Comparison of ENCODE assay signal across 8 cellular contexts in the genomic region with DNA sequence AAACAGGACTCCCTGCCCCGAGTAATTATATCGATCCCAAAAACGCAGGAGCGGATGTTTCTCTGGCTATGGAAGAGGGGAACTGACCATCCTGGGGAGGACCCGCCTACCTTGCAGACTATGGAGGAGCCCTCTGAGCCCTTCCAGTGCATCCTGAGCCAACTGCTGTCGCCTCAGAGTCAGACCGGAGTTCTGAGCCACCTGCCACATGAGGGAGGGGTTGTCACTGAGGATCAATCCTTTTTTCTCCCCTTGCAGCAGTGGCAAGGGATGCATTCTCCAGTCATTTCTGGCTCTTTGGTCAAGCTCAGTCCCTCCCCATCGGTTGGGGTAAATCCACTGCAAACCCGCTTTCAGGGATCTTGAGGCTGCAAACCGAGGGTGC. TPM values are rescaled to one million over a fixed set of nuclear protein-coding genes. Genes with fewer than 3 reads are reported as not detected.
A peak's percentile ranks its signal among the peaks of the same experiment; 100 is the strongest.
DNase-seq lines count a peak whose midpoint lies in the region; ATAC-seq and TF ChIP-seq lines count a peak whose summit lies in the region.

No MANE protein-coding gene starts in this region.

- peaks cover 3% of the 10 kb centered on the region for H3K36me3 Mint-ChIP-seq in endothelial cell (ENCODE audit: low read depth, unreplicated experiment)
- H3K36me3 Mint-ChIP-seq in progenitor cell of endocrine pancreas (ENCODE audit: insufficient read depth), result peaks cover 7% of the 10 kb centered on the region

- TF ChIP-seq CTCF in OCI-LY7 (conservative IDR thresholded peaks at IDR 0.05; ENCODE audit: low read length) (no peak), endothelial cell (IDR thresholded peaks at IDR 0.05; ENCODE audit: unreplicated experiment) (no peak), progenitor cell of endocrine pancreas (IDR thresholded peaks at IDR 0.05; ENCODE audit: unreplicated experiment) (no peak)

- POLR2A ChIA-PET in OCI-LY7 (lab: Charles Lee), result interaction anchor here (0.5 to 3.7 kb wide), 5 partner anchors 8 to 123 kb away, joined by 6 to 32 read pairs (median 12); partner anchors contain the start of gene STOML2

- peak overlapping the region; percentile 80 for H3K27ac ChIP-seq in OCI-LY7 (ENCODE audit: low read depth, low read length, poor library complexity, severe bottlenecking)

- H3K27ac Mint-ChIP-seq in endothelial cell (ENCODE audit: unreplicated experiment) (peak overlapping the region; percentile 36), progenitor cell of endocrine pancreas (peak overlapping the region; percentile 90)

- ATAC-seq in HG02840 (IDR thresholded peaks at IDR 0.05; ENCODE audit: low FRiP score, unreplicated experiment) (no peak), GM18511 (IDR thresholded peaks at IDR 0.05; ENCODE audit: unreplicated experiment) (no peak), HG02763 (IDR thresholded peaks at IDR 0.05; ENCODE audit: unreplicated experiment) (no peak)

- H3K9me3 Mint-ChIP-seq in endothelial cell (ENCODE audit: unreplicated experiment) (no peaks in the 10 kb centered on the region), progenitor cell of endocrine pancreas (ENCODE audit: low read depth) (no peaks in the 10 kb centered on the region)

- DNase-seq in NCI-H1092 treated with DMSO at 0.1 percent for 48 hours (lab: John Stamatoyannopoulos, UW), result peak; percentile 42
- DNase-seq in NCI-H1092 (lab: John Stamatoyannopoulos, UW), result no peak
- DNase-seq in OCI-LY7 (ENCODE audit: low spot score), result peak; percentile 32
- no peak for DNase-seq in endothelial cell (ENCODE audit: low spot score)
- DNase-seq in progenitor cell of endocrine pancreas (ENCODE audit: low spot score, unreplicated experiment), result no peak

- no peaks in the 10 kb centered on the region for H3K9me2 ChIP-seq in OCI-LY7 (ENCODE audit: insufficient read depth, low read length)

- H3K79me2 ChIP-seq in OCI-LY7 (ENCODE audit: insufficient read depth, low read depth, low read length), result peaks cover 19% of the 10 kb centered on the region

- CTCF ChIA-PET in OCI-LY7 (lab: Charles Lee; ENCODE audit: unreplicated experiment), result interaction anchor here (1.0 kb wide), 1 partner anchor 28 kb away, joined by 3 read pairs; no protein-coding TSS in a partner anchor

- H4K20me1 ChIP-seq in OCI-LY7 (ENCODE audit: insufficient read depth, low read length), result peaks cover 12% of the 10 kb centered on the region; the same call in 1 of the 2 replicates

- H3K36me3 ChIP-seq in OCI-LY7 (ENCODE audit: insufficient read depth, low read length), result peaks cover 43% of the 10 kb centered on the region

- intact Hi-C loops in OCI-LY7 (cut with micrococcal nuclease; ENCODE audit: unreplicated experiment), result loop anchor here (10.0 kb wide), 2 partner anchors 526 to 656 kb away; partner anchors contain the start of genes CREB3, TESK1 and TLN1

- H3K4me1 Mint-ChIP-seq in endothelial cell (ENCODE audit: unreplicated experiment) (peaks cover 17% of the 10 kb centered on the region), progenitor cell of endocrine pancreas (ENCODE audit: low read depth) (peaks cover 16% of the 10 kb centered on the region)

- H2AFZ ChIP-seq in OCI-LY7 (ENCODE audit: low read length), result peak overlapping the region; percentile 73

- H3K4me3 ChIP-seq in OCI-LY7 (ENCODE audit: low read depth, low read length, poor library complexity, severe bottlenecking), result peak overlapping the region; percentile 80

- H3K27me3 Mint-ChIP-seq in endothelial cell (ENCODE audit: unreplicated experiment), result peaks cover 9% of the 10 kb centered on the region
- H3K27me3 Mint-ChIP-seq in progenitor cell of endocrine pancreas, result no peaks in the 10 kb centered on the region

- BruUV-seq in OCI-LY7 (replicated peaks; lab: Mats Ljungman, UMichigan), result TSS peak; percentile 52

- no peaks in the 10 kb centered on the region for H3K9me3 ChIP-seq in OCI-LY7 (ENCODE audit: low read length)

- H3K4me2 ChIP-seq in OCI-LY7 (ENCODE audit: low read length), result peak overlapping the region; percentile 99

- H3K4me3 Mint-ChIP-seq in endothelial cell (ENCODE audit: unreplicated experiment) (peak overlapping the region; percentile 96), progenitor cell of endocrine pancreas (ENCODE audit: low read depth) (peak overlapping the region; percentile 84)

- peaks cover 26% of the 10 kb centered on the region for H3K4me1 ChIP-seq in OCI-LY7 (ENCODE audit: insufficient read depth, low read length, poor library complexity, severe bottlenecking)

RNA-seq across cellular contexts. Expression of gene FANCG, which starts 0.7 kb away (rescaled TPM):
- total RNA-seq in OCI-LY7 (2014; rRNA removed; shearing (Covaris generic)), result 85.1 and 86.5 TPM in 2 replicates
- 121 and 145 TPM in 2 replicates for total RNA-seq in OCI-LY7 (2022)
- total RNA-seq in endothelial cell (ENCODE audit: unreplicated experiment), result 41.4 TPM
- 64.7 and 68.7 TPM in 2 replicates for total RNA-seq in progenitor cell of endocrine pancreas

RNA-seq across cellular contexts. Expression of gene VCP, which starts 6.6 kb away (rescaled TPM):
- 158 and 187 TPM in 2 replicates for total RNA-seq in OCI-LY7 (2014; rRNA removed; shearing (Covaris generic))
- total RNA-seq in OCI-LY7 (2022), result 200 and 212 TPM in 2 replicates
- total RNA-seq in endothelial cell (ENCODE audit: unreplicated experiment), result 397 TPM
- total RNA-seq in progenitor cell of endocrine pancreas, result 320 and 326 TPM in 2 replicates

RNA-seq across cellular contexts. Expression of gene PIGO, which starts 17.4 kb away (rescaled TPM):
- 12.7 and 16.0 TPM in 2 replicates for total RNA-seq in OCI-LY7 (2014; rRNA removed; shearing (Covaris generic))
- total RNA-seq in OCI-LY7 (2022) (27.5 and 27.9 TPM in 2 replicates), endothelial cell (ENCODE audit: unreplicated experiment) (20.3 TPM), progenitor cell of endocrine pancreas (27.3 and 31.5 TPM in 2 replicates)

RNA-seq across cellular contexts. Expression of gene STOML2, which starts 23.9 kb away (rescaled TPM):
- total RNA-seq in OCI-LY7 (2014; rRNA removed; shearing (Covaris generic)), result 152 and 158 TPM in 2 replicates
- 139 and 155 TPM in 2 replicates for total RNA-seq in OCI-LY7 (2022)
- 108 TPM for total RNA-seq in endothelial cell (ENCODE audit: unreplicated experiment)
- total RNA-seq in progenitor cell of endocrine pancreas, result 120 and 121 TPM in 2 replicates

RNA-seq across cellular contexts. Expression of gene ATOSB, which starts 36.6 kb away (rescaled TPM):
- total RNA-seq in OCI-LY7 (2014; rRNA removed; shearing (Covaris generic)), result 1.4 and 1.5 TPM in 2 replicates
- total RNA-seq in OCI-LY7 (2022), result 4.7 and 6.1 TPM in 2 replicates
- total RNA-seq in endothelial cell (ENCODE audit: unreplicated experiment), result 33.7 TPM
- 17.7 and 19.4 TPM in 2 replicates for total RNA-seq in progenitor cell of endocrine pancreas

Comparison
In these comparisons a context has a peak if more than half of its experiments do, and no peak if none do; other contexts are left out.
1. DNase-seq: peak in NCI-H1092 treated with DMSO at 0.1 percent for 48 hours (single experiment) and OCI-LY7 (single experiment); none in NCI-H1092 (single experiment), endothelial cell (single experiment) and progenitor cell of endocrine pancreas (single experiment).